In the genomic region with DNA sequence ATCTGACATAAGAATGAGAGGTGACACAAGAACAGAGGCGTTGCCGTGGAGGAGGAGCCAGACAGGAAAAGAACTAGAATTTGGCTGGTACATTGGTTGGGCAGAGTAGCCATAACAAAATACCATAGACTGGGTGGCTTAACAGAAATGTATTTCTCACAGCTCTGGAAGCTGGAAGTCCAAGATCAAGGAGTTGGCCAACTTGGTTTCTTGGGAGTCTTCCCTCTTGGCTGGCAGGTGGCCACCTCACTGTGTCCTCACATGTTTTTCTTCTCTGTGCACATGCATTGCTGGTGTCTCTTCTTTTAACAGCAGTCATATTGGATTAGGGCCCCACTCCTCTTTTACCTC, we compare ENCODE assay signal across 33 cellular contexts.
DNase-seq lines count a peak whose midpoint lies in the region; ATAC-seq, FAIRE-seq and TF ChIP-seq lines count a peak whose summit lies in the region.
"Had no signal": no experiment of that assay in that cellular context is flagged by ENCODE, and none has a peak within 500 bp of the region (broad histone marks: within the 10 kb centered on the region; RNA-seq: fewer than 3 reads in every experiment).

No MANE protein-coding gene starts in this region.

- no peak overlapping the region for H2AK5ac ChIP-seq in mesenchymal stem cell (ENCODE audit: low read length, severe bottlenecking)

- no peak overlapping the region for H2BK15ac ChIP-seq in mesenchymal stem cell (ENCODE audit: low read depth, poor library complexity, severe bottlenecking)

- H3K9ac ChIP-seq in mesenchymal stem cell (ENCODE audit: low read length) = no peak overlapping the region

- no peak overlapping the region for H3K4me3 Mint-ChIP-seq in activated CD8-positive, alpha-beta memory T cell treated with anti-CD3 and anti-CD28 coated beads, Interleukin-2, amount 10 ng/mL, durations not matched to agents 7 days and 5 days
- H3K4me3 Mint-ChIP-seq in chondrocyte (ENCODE audit: unreplicated experiment) = no peak overlapping the region
- H3K4me3 Mint-ChIP-seq: activated CD4-positive, alpha-beta memory T cell treated with anti-CD3 and anti-CD28 coated beads for 36 hours; activated T-helper 17 cell treated with anti-CD3 and anti-CD28 coated beads, Interleukin-2, amount 50 U/mL, for 72 hours; CD8-positive, alpha-beta T cell; mesothelial cell of epicardium; naive B cell had no signal

- H3K36me3 Mint-ChIP-seq in activated CD8-positive, alpha-beta memory T cell treated with anti-CD3 and anti-CD28 coated beads, Interleukin-2, amount 10 ng/mL, durations not matched to agents 7 days and 5 days = peaks cover 7% of the 10 kb centered on the region
- H3K36me3 Mint-ChIP-seq in chondrocyte (ENCODE audit: low read depth) = no peaks in the 10 kb centered on the region
- H3K36me3 Mint-ChIP-seq: activated CD4-positive, alpha-beta memory T cell treated with anti-CD3 and anti-CD28 coated beads for 36 hours; CD8-positive, alpha-beta T cell; mesothelial cell of epicardium; naive B cell had no signal

- H3K36me3 ChIP-seq in mesenchymal stem cell (ENCODE audit: control insufficient read depth in 1 of 2, insufficient read depth in 2 of 2, low read depth in 1 of 2, low read length in 2 of 2) (no peaks in the 10 kb centered on the region), tibial artery (no peaks in the 10 kb centered on the region), right atrium auricular region (no peaks in the 10 kb centered on the region), pancreas (no peaks in the 10 kb centered on the region)
- H3K36me3 ChIP-seq: left lung, suprapubic skin had no signal

- H2AFZ ChIP-seq in mesenchymal stem cell (ENCODE audit: low read depth, low read length) = no peak overlapping the region
- H2AFZ ChIP-seq: PC-9 had no signal

- H3K4me1 ChIP-seq in mesenchymal stem cell (ENCODE audit: control insufficient read depth, insufficient read depth, low read depth, low read length) = no peaks in the 10 kb centered on the region
- peaks cover 0 to 56% (median 28%) of the 10 kb centered on the region in 4 donors for H3K4me1 ChIP-seq in tibial artery
- H3K4me1 ChIP-seq in right atrium auricular region = no peaks in the 10 kb centered on the region
- no peaks in the 10 kb centered on the region for H3K4me1 ChIP-seq in pancreas

- H3K27ac Mint-ChIP-seq in activated CD8-positive, alpha-beta memory T cell treated with anti-CD3 and anti-CD28 coated beads, Interleukin-2, amount 10 ng/mL, durations not matched to agents 7 days and 5 days = peak overlapping the region; percentile 31
- H3K27ac Mint-ChIP-seq in chondrocyte (ENCODE audit: unreplicated experiment) = peak overlapping the region; percentile 46
- H3K27ac Mint-ChIP-seq: activated CD4-positive, alpha-beta memory T cell treated with anti-CD3 and anti-CD28 coated beads for 36 hours; activated T-helper 17 cell treated with anti-CD3 and anti-CD28 coated beads, Interleukin-2, amount 50 U/mL, for 72 hours; CD8-positive, alpha-beta T cell; mesothelial cell of epicardium; naive B cell had no signal

- H3K4me1 Mint-ChIP-seq in activated CD8-positive, alpha-beta memory T cell treated with anti-CD3 and anti-CD28 coated beads, Interleukin-2, amount 10 ng/mL, durations not matched to agents 7 days and 5 days = peaks cover 15% of the 10 kb centered on the region
- H3K4me1 Mint-ChIP-seq in chondrocyte (ENCODE audit: low read depth) = peaks cover 47% of the 10 kb centered on the region

- H3K14ac ChIP-seq in mesenchymal stem cell (ENCODE audit: low read length in 2 of 2) = no peak overlapping the region

- DNase-seq in activated CD8-positive, alpha-beta memory T cell treated with anti-CD3 and anti-CD28 coated beads, Interleukin-2, amount 10 ng/mL, durations not matched to agents 7 days and 5 days = no peak
- no peak for DNase-seq in activated CD8-positive, alpha-beta memory T cell treated with anti-CD3 and anti-CD28 coated beads, Interleukin-2, amount 50 U/mL, for 4 hours
- no peak for DNase-seq in chondrocyte (ENCODE audit: low spot score)
- no peak for DNase-seq in mesenchymal stem cell
- DNase-seq in tibial artery = peak in 1 of 2 donors; percentile 81
- DNase-seq in right atrium auricular region (ENCODE audit: low spot score) = no peak
- no peak for DNase-seq in pancreas
- DNase-seq in Right ventricle myocardium superior = no peak
- DNase-seq: activated CD4-positive, alpha-beta memory T cell treated with anti-CD3 and anti-CD28 coated beads for 36 hours; activated CD4-positive, CD25-positive, alpha-beta regulatory T cell treated with anti-CD3 and anti-CD28 coated beads, Interleukin-2, amount 50 U/mL, for 72 hours; activated naive CD4-positive, alpha-beta T cell treated with anti-CD3 and anti-CD28 coated beads, Interleukin-2, amount 50 U/mL, for 16 hours; amygdala; CD8-positive, alpha-beta T cell; effector memory CD4-positive, alpha-beta T cell; head of caudate nucleus; islet precursor cell; Karpas-422; left lung; naive B cell; NCI-H1417 treated with DMSO at 0.1 percent for 48 hours; NCI-H2081; NCI-H524 treated with DMSO at 0.1 percent for 48 hours; stimulated activated naive CD4-positive, alpha-beta T cell treated with Interleukin-2 at 50 U/mL for 16 hours had no signal

- H3K23ac ChIP-seq in mesenchymal stem cell (ENCODE audit: low read length in 2 of 2) = no peak overlapping the region

- peaks cover 2% of the 10 kb centered on the region for H3K9me3 Mint-ChIP-seq in activated CD8-positive, alpha-beta memory T cell treated with anti-CD3 and anti-CD28 coated beads, Interleukin-2, amount 10 ng/mL, durations not matched to agents 7 days and 5 days (ENCODE audit: low read depth)
- no peaks in the 10 kb centered on the region for H3K9me3 Mint-ChIP-seq in chondrocyte (ENCODE audit: low read depth)
- H3K9me3 Mint-ChIP-seq: activated CD4-positive, alpha-beta memory T cell treated with anti-CD3 and anti-CD28 coated beads for 36 hours; activated T-helper 17 cell treated with anti-CD3 and anti-CD28 coated beads, Interleukin-2, amount 50 U/mL, for 72 hours; CD8-positive, alpha-beta T cell; mesothelial cell of epicardium had no signal

- no peak overlapping the region for H3K4me3 ChIP-seq in mesenchymal stem cell (ENCODE audit: insufficient read depth in 1 of 2, low read depth in 1 of 2, low read length in 2 of 2)
- H3K4me3 ChIP-seq in tibial artery = no peak overlapping the region
- H3K4me3 ChIP-seq in right atrium auricular region = no peak overlapping the region
- H3K4me3 ChIP-seq in pancreas = no peak overlapping the region
- H3K4me3 ChIP-seq: left lung, PC-9, skin epidermis, suprapubic skin had no signal

- H4K91ac ChIP-seq in mesenchymal stem cell (ENCODE audit: low read length) = peak overlapping the region; percentile 29

- H3K4me2 ChIP-seq in mesenchymal stem cell (ENCODE audit: low read length, poor library complexity, severe bottlenecking) = no peak overlapping the region
- H3K4me2 ChIP-seq: PC-9 had no signal

- H2BK5ac ChIP-seq in mesenchymal stem cell (ENCODE audit: low read depth, low read length, poor library complexity, severe bottlenecking) = no peak overlapping the region

- H3K27me3 ChIP-seq in mesenchymal stem cell (ENCODE audit: control insufficient read depth in 1 of 2, insufficient read depth in 1 of 2, low read length in 2 of 2) = peaks cover 0 to 9% of the 10 kb centered on the region in 2 experiments
- no peaks in the 10 kb centered on the region for H3K27me3 ChIP-seq in tibial artery
- no peaks in the 10 kb centered on the region for H3K27me3 ChIP-seq in right atrium auricular region
- H3K27me3 ChIP-seq in pancreas = no peaks in the 10 kb centered on the region
- H3K27me3 ChIP-seq: left lung, suprapubic skin had no signal

- no peaks in the 10 kb centered on the region for H3K79me1 ChIP-seq in mesenchymal stem cell (replicated peaks; ENCODE audit: low read length, poor library complexity, severe bottlenecking)

- H2BK120ac ChIP-seq in mesenchymal stem cell (ENCODE audit: low read depth, low read length) = no peak overlapping the region

- no peak overlapping the region for H3K27ac ChIP-seq in mesenchymal stem cell (ENCODE audit: low read length, poor library complexity, severe bottlenecking)
- H3K27ac ChIP-seq in tibial artery = peak overlapping the region; percentile 65 to 70
- no peak overlapping the region for H3K27ac ChIP-seq in right atrium auricular region
- no peak overlapping the region for H3K27ac ChIP-seq in pancreas
- H3K27ac ChIP-seq: epithelial cell of prostate, PC-9, suprapubic skin had no signal

- ATAC-seq in activated CD8-positive, alpha-beta memory T cell treated with anti-CD3 and anti-CD28 coated beads, Interleukin-2, amount 10 ng/mL, durations not matched to agents 7 days and 5 days = no peak
- ATAC-seq in pancreas = no peak
- no peak for ATAC-seq in Right ventricle myocardium superior (ENCODE audit: poor library complexity)
- ATAC-seq: activated T-helper 17 cell treated with anti-CD3 and anti-CD28 coated beads, Interleukin-2, amount 50 U/mL, for 72 hours; left lung; Right ventricle myocardium inferior had no signal

- peak overlapping the region in 1 of 2 experiments; percentile 47 for H3K18ac ChIP-seq in mesenchymal stem cell (ENCODE audit: low read depth in 1 of 2, low read length in 2 of 2)

- H3K4ac ChIP-seq in mesenchymal stem cell (ENCODE audit: low read depth in 1 of 2, low read length in 2 of 2) = no peak overlapping the region

- no peak overlapping the region for H2BK12ac ChIP-seq in mesenchymal stem cell (ENCODE audit: low read length in 2 of 2)

- intact Hi-C loops in tibial artery (cut with DNase I; ENCODE audit: low total_unique reads) = no loop called here
- intact Hi-C loops in pancreas (cut with DNase I) = no loop called here
- intact Hi-C loops in Right ventricle myocardium superior (cut with DNase I) = no loop called here

- FAIRE-seq in pancreas (lab: Jason Lieb, UNC) = no peak
- FAIRE-seq: colon, GM19239, H54 had no signal

- TF ChIP-seq CTCF in chondrocyte (IDR thresholded peaks at IDR 0.05) (no peak), tibial artery (IDR thresholded peaks at IDR 0.05) (no peak), right atrium auricular region (IDR thresholded peaks at IDR 0.05) (no peak), pancreas (IDR thresholded peaks at IDR 0.05) (no peak)

- H3K9me3 ChIP-seq in mesenchymal stem cell (ENCODE audit: control insufficient read depth, low read length) (no peaks in the 10 kb centered on the region), tibial artery (no peaks in the 10 kb centered on the region), right atrium auricular region (peaks cover 0 to 6% of the 10 kb centered on the region in 2 donors), pancreas (no peaks in the 10 kb centered on the region)
- H3K9me3 ChIP-seq: left lung, suprapubic skin had no signal

- whole genome bisulfite sequencing in mesenchymal stem cell = 95% methylated on average over 2 of the region's 2 CpGs
- WGBS in pancreas, 2 donors = 84 to 93% methylated on average over 2 of the region's 2 CpGs

- no peaks in the 10 kb centered on the region for H3K27me3 Mint-ChIP-seq in activated CD8-positive, alpha-beta memory T cell treated with anti-CD3 and anti-CD28 coated beads, Interleukin-2, amount 10 ng/mL, durations not matched to agents 7 days and 5 days
- H3K27me3 Mint-ChIP-seq in chondrocyte (ENCODE audit: low read depth) = no peaks in the 10 kb centered on the region
- H3K27me3 Mint-ChIP-seq: activated CD4-positive, alpha-beta memory T cell treated with anti-CD3 and anti-CD28 coated beads for 36 hours; activated T-helper 17 cell treated with anti-CD3 and anti-CD28 coated beads, Interleukin-2, amount 50 U/mL, for 72 hours; naive B cell had no signal

- H4K8ac ChIP-seq in mesenchymal stem cell (ENCODE audit: low read length) = peak overlapping the region; percentile 73

- CTCF ChIA-PET in activated CD8-positive, alpha-beta memory T cell treated with anti-CD3 and anti-CD28 coated beads, Interleukin-2, amount 10 ng/mL, durations not matched to agents 7 days and 5 days (lab: Charles Lee) = interaction anchor here (0.8 kb wide), 1 partner anchor 10 kb away, joined by 5 read pairs; no protein-coding TSS in a partner anchor

Comparison
In these comparisons a context has a peak if more than half of its experiments do, and no peak if none do; other contexts are left out.
1. H3K27ac ChIP-seq: peak in tibial artery (2 of 2); none in mesenchymal stem cell (single experiment), right atrium auricular region (0 of 2) and pancreas (0 of 4).